Comparison of ENCODE assay signal across 23 cellular contexts in genomic region chr2:73976803-73977202, GRCh38.
"Had no signal": no experiment of that assay in that cellular context is flagged by ENCODE, and none has a peak within 500 bp of the region (broad histone marks: within the 10 kb centered on the region; RNA-seq: fewer than 3 reads in every experiment).

No MANE protein-coding gene starts in this region.

- DNase-seq: activated CD4-positive, alpha-beta memory T cell treated with anti-CD3 and anti-CD28 coated beads, Interleukin-2, amount 10 ng/mL, durations not matched to agents 7 days and 5 days; activated CD4-positive, alpha-beta T cell treated with anti-CD3 and anti-CD28 coated beads for 4 hours; activated CD4-positive, CD25-positive, alpha-beta regulatory T cell; activated effector memory CD4-positive, alpha-beta T cell treated with anti-CD3 and anti-CD28 coated beads, Interleukin-2, amount 50 U/mL, for 16 hours; activated naive CD4-positive, alpha-beta T cell treated with anti-CD3 and anti-CD28 coated beads for 36 hours; activated T-cell treated with anti-CD3 and anti-CD28 coated beads for 4 hours; central memory CD4-positive, alpha-beta T cell; effector CD4-positive, alpha-beta T cell; foreskin keratinocyte; heart left ventricle; naive B cell; occipital lobe; stimulated activated CD4-positive, alpha-beta T cell treated with anti-CD3 and anti-CD28 coated beads, Interleukin-2, amount 100 ng/mL, for 48 hours; thyroid gland; upper lobe of right lung had no signal

- H3K9me3 ChIP-seq: breast epithelium, esophagus muscularis mucosa, heart left ventricle, right atrium auricular region, thyroid gland, upper lobe of right lung had no signal

- H3K27me3 ChIP-seq: breast epithelium, foreskin keratinocyte, heart left ventricle, right atrium auricular region, thyroid gland, upper lobe of right lung had no signal

- H3K4me3 Mint-ChIP-seq: activated CD4-positive, alpha-beta memory T cell treated with anti-CD3 and anti-CD28 coated beads, Interleukin-2, amount 10 ng/mL, durations not matched to agents 7 days and 5 days; activated naive CD4-positive, alpha-beta T cell treated with anti-CD3 and anti-CD28 coated beads for 36 hours; activated T-helper 1 cell treated with anti-CD3 and anti-CD28 coated beads, Interleukin-12 subunit alpha, Interleukin-12 subunit beta, Interleukin-2, Interleukin-4 antibody, amounts not matched to agents 30 ng/mL and 10 ng/mL and 1 ng/mL, durations not matched to agents 14 hours and 24 hours and 36 hours; mesothelial cell of epicardium; naive B cell; neural progenitor cell; stimulated activated naive CD8-positive, alpha-beta T cell treated with anti-CD3 and anti-CD28 coated beads, Interleukin-15, Interleukin-2, amounts not matched to agents 100 ng/mL and 50 ng/mL, for 24 hours had no signal

- H3K9ac ChIP-seq: neural progenitor cell, parathyroid adenoma had no signal

- H3K4me3 ChIP-seq: breast epithelium, esophagus muscularis mucosa, heart left ventricle, neural progenitor cell, right atrium auricular region, thyroid gland, upper lobe of right lung had no signal

- H3K9me3 Mint-ChIP-seq: activated CD4-positive, alpha-beta memory T cell treated with anti-CD3 and anti-CD28 coated beads, Interleukin-2, amount 10 ng/mL, durations not matched to agents 7 days and 5 days; activated naive CD4-positive, alpha-beta T cell treated with anti-CD3 and anti-CD28 coated beads for 36 hours; activated T-helper 1 cell treated with anti-CD3 and anti-CD28 coated beads, Interleukin-12 subunit alpha, Interleukin-12 subunit beta, Interleukin-2, Interleukin-4 antibody, amounts not matched to agents 30 ng/mL and 10 ng/mL and 1 ng/mL, durations not matched to agents 14 hours and 24 hours and 36 hours; mesothelial cell of epicardium; naive B cell; neural progenitor cell; stimulated activated naive CD8-positive, alpha-beta T cell treated with anti-CD3 and anti-CD28 coated beads, Interleukin-15, Interleukin-2, amounts not matched to agents 100 ng/mL and 50 ng/mL, for 24 hours had no signal

- ATAC-seq: foreskin keratinocyte, heart left ventricle, upper lobe of right lung had no signal

- H3K27ac Mint-ChIP-seq: activated CD4-positive, alpha-beta memory T cell treated with anti-CD3 and anti-CD28 coated beads, Interleukin-2, amount 10 ng/mL, durations not matched to agents 7 days and 5 days; activated naive CD4-positive, alpha-beta T cell treated with anti-CD3 and anti-CD28 coated beads for 36 hours; mesothelial cell of epicardium; neural progenitor cell had no signal

- H3K27ac ChIP-seq: breast epithelium, esophagus muscularis mucosa, foreskin keratinocyte, heart left ventricle, neural progenitor cell, parathyroid adenoma, right atrium auricular region, thyroid gland, upper lobe of right lung had no signal

- H3K4me2 ChIP-seq: neural progenitor cell had no signal

- H3K36me3 ChIP-seq: breast epithelium, esophagus muscularis mucosa, heart left ventricle, neural progenitor cell, right atrium auricular region, thyroid gland, upper lobe of right lung had no signal

- H3K27me3 Mint-ChIP-seq: stimulated activated naive CD8-positive, alpha-beta T cell treated with anti-CD3 and anti-CD28 coated beads, Interleukin-15, Interleukin-2, amounts not matched to agents 100 ng/mL and 50 ng/mL, for 24 hours had no signal

- H3K36me3 Mint-ChIP-seq: mesothelial cell of epicardium, naive B cell, neural progenitor cell had no signal
